1 cellular context compared by ENCODE assay signal in genomic region chrX:121010218-121010617, GRCh38.
A peak's percentile ranks its signal among the peaks of the same experiment; 100 is the strongest.
TF ChIP-seq lines count a peak whose summit lies in the region.

No MANE protein-coding gene starts in this region.

TF ChIP-seq in HepG2, 621 proteins besides CTCF, POLR2A, EP300 and RAD21:
- TF ChIP-seq FOSL2 (CRISPR knock-in tag; IDR thresholded peaks at IDR 0.05) (peak; percentile 77), ZNF644 (CRISPR knock-in tag; IDR thresholded peaks at IDR 0.05; ENCODE audit: low read depth) (peak; percentile 53; the same call in 1 of the 2 replicates), SIN3A (IDR thresholded peaks at IDR 0.05; ENCODE audit: borderline replicate concordance, low read depth, low read length) (no peak), ZNF367 (CRISPR knock-in tag; IDR thresholded peaks at IDR 0.05; ENCODE audit: borderline replicate concordance) (no peak)
- TF ChIP-seq, protein P1, sequence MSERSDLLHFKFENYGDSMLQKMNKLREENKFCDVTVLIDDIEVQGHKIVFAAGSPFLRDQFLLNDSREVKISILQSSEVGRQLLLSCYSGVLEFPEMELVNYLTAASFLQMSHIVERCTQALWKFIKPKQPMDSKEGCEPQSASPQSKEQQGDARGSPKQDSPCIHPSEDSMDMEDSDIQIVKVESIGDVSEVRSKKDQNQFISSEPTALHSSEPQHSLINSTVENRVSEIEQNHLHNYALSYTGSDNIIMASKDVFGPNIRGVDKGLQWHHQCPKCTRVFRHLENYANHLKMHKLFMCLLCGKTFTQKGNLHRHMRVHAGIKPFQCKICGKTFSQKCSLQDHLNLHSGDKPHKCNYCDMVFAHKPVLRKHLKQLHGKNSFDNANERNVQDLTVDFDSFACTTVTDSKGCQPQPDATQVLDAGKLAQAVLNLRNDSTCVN (CRISPR knock-in tag; IDR thresholded peaks at IDR 0.05; ENCODE audit: borderline replicate concordance), result no peak
